In genomic region chr1:54716299-54717047, GRCh38 we compare ENCODE assay signal across 1 cellular context.
A peak's percentile ranks its signal among the peaks of the same experiment; 100 is the strongest.
TF ChIP-seq lines count a peak whose summit lies in the region.

No MANE protein-coding gene starts in this region.

TF ChIP-seq in IMR-90, 13 proteins besides CTCF, POLR2A, EP300 and RAD21:
- peak; percentile 24; the same call in 1 of the 2 replicates for TF ChIP-seq CEBPB (IDR thresholded peaks at IDR 0.05; ENCODE audit: low read depth, low read length)
- TF ChIP-seq MXI1 (IDR thresholded peaks at IDR 0.05; ENCODE audit: borderline replicate concordance, low read depth, low read length): no peak
- TF ChIP-seq RFX5 (IDR thresholded peaks at IDR 0.05; ENCODE audit: low read depth, low read length): no peak
- 0 out of 2 replicates have a peak, but pooled peaks have one; percentile 26 for TF ChIP-seq CHD1 (IDR thresholded peaks at IDR 0.05; ENCODE audit: low read depth, low read length)
- TF ChIP-seq NFE2L2 (IDR thresholded peaks at IDR 0.05; ENCODE audit: low read depth, low read length): peak; percentile 65
- TF ChIP-seq RCOR1 (IDR thresholded peaks at IDR 0.05; ENCODE audit: insufficient replicate concordance, low read length): peak; percentile 83
- TF ChIP-seq FOS (IDR thresholded peaks at IDR 0.05; ENCODE audit: low read depth, low read length): peak; percentile 45
- TF ChIP-seq BHLHE40 (IDR thresholded peaks at IDR 0.05; ENCODE audit: low read depth, low read length): no peak
